In genomic region chr11:58503361-58503856, GRCh38 we compare ENCODE assay signal across 12 cellular contexts. TPM values are rescaled to one million over a fixed set of nuclear protein-coding genes. Genes with fewer than 3 reads are reported as not detected.
DNase-seq lines count a peak whose midpoint lies in the region; ATAC-seq and TF ChIP-seq lines count a peak whose summit lies in the region.
"Had no signal": no experiment of that assay in that cellular context is flagged by ENCODE, and none has a peak within 500 bp of the region (broad histone marks: within the 10 kb centered on the region; RNA-seq: fewer than 3 reads in every experiment).

No MANE protein-coding gene starts in this region.

- no peak overlapping the region for H3K27ac Mint-ChIP-seq in type B pancreatic cell

- intact Hi-C loops in left cardiac atrium (cut with DNase I) = no loop called here

- ATAC-seq in HG03354 (IDR thresholded peaks at IDR 0.05; ENCODE audit: poor library complexity, severe bottlenecking, unreplicated experiment) (peak; percentile 99), left cardiac atrium (no peak)
- ATAC-seq: left colon had no signal

- no peaks in the 10 kb centered on the region for H3K9me3 Mint-ChIP-seq in type B pancreatic cell

- no peak overlapping the region for H3K4me3 Mint-ChIP-seq in type B pancreatic cell

- peaks cover 19% of the 10 kb centered on the region for H3K27me3 Mint-ChIP-seq in type B pancreatic cell

- no peaks in the 10 kb centered on the region for H3K4me1 Mint-ChIP-seq in type B pancreatic cell (ENCODE audit: unreplicated experiment)

- TF ChIP-seq CTCF in type B pancreatic cell (conservative IDR thresholded peaks at IDR 0.05) = no peak

- H3K36me3 Mint-ChIP-seq in type B pancreatic cell = no peaks in the 10 kb centered on the region

- DNase-seq in GM19238 (ENCODE audit: insufficient read length, low spot score) (peak; percentile 10), HCEC 1CT (peak; percentile 30), renal cortical epithelial cell (ENCODE audit: low read depth) (peak; percentile 18), type B pancreatic cell (ENCODE audit: extremely low spot score, unreplicated experiment) (no peak), putamen (ENCODE audit: low spot score) (no peak), left cardiac atrium (no peak)
- DNase-seq: DMS53, left colon, NCI-H1694 treated with DMSO at 0.1 percent for 48 hours had no signal

RNA-seq across cellular contexts. Expression of gene OR5B21, which starts 4.5 kb away (rescaled TPM):
- total RNA-seq in renal cortical epithelial cell (not detected in 2 replicates), type B pancreatic cell (ENCODE audit: low replicate concordance) (not detected in 2 replicates), left cardiac atrium (not detected)
- total RNA-seq: left colon, osteoblast, SJSA1 had no signal

Comparison
In these comparisons a context has a peak if more than half of its experiments do, and no peak if none do; other contexts are left out.
1. DNase-seq: peak in GM19238 (single experiment), HCEC 1CT (single experiment) and renal cortical epithelial cell (single experiment); none in type B pancreatic cell (single experiment), putamen (single experiment) and left cardiac atrium (single experiment).